13 cellular contexts compared by ENCODE assay signal in the genomic region with DNA sequence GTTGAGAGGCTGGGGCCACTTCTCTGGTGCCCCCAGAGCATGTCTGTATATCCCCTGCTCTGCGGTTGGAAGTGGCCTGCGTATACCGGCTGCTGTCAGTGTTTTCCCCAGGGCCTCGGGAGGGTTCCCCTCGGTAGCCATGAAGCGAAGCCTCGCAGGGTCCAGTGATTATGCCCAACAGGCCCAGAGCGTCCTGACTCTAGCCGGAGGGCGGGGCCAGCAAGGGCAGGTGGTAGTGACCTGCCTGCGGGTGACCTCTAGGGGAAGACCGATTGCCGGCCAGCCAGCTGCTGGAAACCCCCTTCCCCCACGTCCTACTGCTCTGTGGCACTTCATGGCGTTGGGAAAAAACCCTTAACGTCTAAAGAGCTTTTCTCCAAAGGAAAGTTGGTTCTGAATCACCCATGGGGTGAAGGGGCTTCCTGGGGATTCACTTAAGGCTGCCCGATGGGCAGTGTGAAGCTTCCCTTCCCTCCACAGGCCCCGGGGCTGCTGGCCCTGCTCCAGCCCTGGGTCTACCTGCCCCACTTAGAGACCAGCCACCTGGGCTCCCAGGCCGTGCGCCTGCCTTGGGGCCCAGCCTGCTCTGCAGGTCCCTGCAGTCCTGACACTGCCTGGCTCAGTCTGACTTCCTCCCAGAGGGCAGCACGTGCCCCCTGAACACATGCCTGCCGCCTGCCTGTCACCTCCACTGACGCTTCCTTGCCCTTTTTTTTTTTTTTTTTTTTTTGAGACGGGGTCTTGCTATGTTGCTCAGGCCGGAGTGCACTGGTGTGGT.
DNase-seq lines count a peak whose midpoint lies in the region; ATAC-seq, FAIRE-seq and TF ChIP-seq lines count a peak whose summit lies in the region.
"Had no signal": no experiment of that assay in that cellular context is flagged by ENCODE, and none has a peak within 500 bp of the region (broad histone marks: within the 10 kb centered on the region; RNA-seq: fewer than 3 reads in every experiment).

No MANE protein-coding gene starts in this region.

- peaks cover 2% of the 10 kb centered on the region for H4K20me1 ChIP-seq in osteoblast (ENCODE audit: insufficient read depth, low read length)

- H3K79me2 ChIP-seq in osteoblast (ENCODE audit: insufficient read depth, low read length): no peaks in the 10 kb centered on the region

- no peaks in the 10 kb centered on the region for H3K36me3 ChIP-seq in osteoblast (ENCODE audit: insufficient read depth, low read length)

- H3K36me3 Mint-ChIP-seq in T-helper 2 cell treated with Interferon-gamma antibody and Interleukin-4, amounts not matched to agents 5 μg/mL and 100 μg/mL, for 36 hours (ENCODE audit: low read depth): peaks cover 20% of the 10 kb centered on the region
- peaks cover 10% of the 10 kb centered on the region for H3K36me3 Mint-ChIP-seq in IgD-negative memory B cell

- H2AFZ ChIP-seq in osteoblast (ENCODE audit: low read length): no peak overlapping the region

- H3K27ac Mint-ChIP-seq in T-helper 2 cell treated with Interferon-gamma antibody and Interleukin-4, amounts not matched to agents 5 μg/mL and 100 μg/mL, for 36 hours: peak overlapping the region; percentile 65
- H3K27ac Mint-ChIP-seq in IgD-negative memory B cell: peak overlapping the region in 2 of 3 donors; percentile 76 to 87
- H3K27ac Mint-ChIP-seq: type B pancreatic cell had no signal

- H3K4me2 ChIP-seq in osteoblast (ENCODE audit: insufficient read depth, low read length): no peak overlapping the region

- peak; percentile 54 for ATAC-seq in GM21825 (IDR thresholded peaks at IDR 0.05; ENCODE audit: unreplicated experiment)

- no peak for FAIRE-seq in urothelium cell line (lab: Jason Lieb, UNC)
- FAIRE-seq: colon had no signal

- no peaks in the 10 kb centered on the region for H3K27me3 Mint-ChIP-seq in T-helper 2 cell treated with Interferon-gamma antibody and Interleukin-4, amounts not matched to agents 5 μg/mL and 100 μg/mL, for 36 hours (ENCODE audit: low read depth)
- no peaks in the 10 kb centered on the region for H3K27me3 Mint-ChIP-seq in IgD-negative memory B cell
- H3K27me3 Mint-ChIP-seq: type B pancreatic cell had no signal

- H3K4me1 ChIP-seq in osteoblast (ENCODE audit: insufficient read depth, low read length): no peaks in the 10 kb centered on the region

- TF ChIP-seq CTCF in osteoblast (IDR thresholded peaks at IDR 0.05; ENCODE audit: extremely low read depth, low read depth, low read length): no peak

- H3K27ac ChIP-seq in osteoblast (ENCODE audit: low read depth, low read length): no peak overlapping the region

- peaks cover 30% of the 10 kb centered on the region for H3K4me1 Mint-ChIP-seq in T-helper 2 cell treated with Interferon-gamma antibody and Interleukin-4, amounts not matched to agents 5 μg/mL and 100 μg/mL, for 36 hours (ENCODE audit: low read depth)
- H3K4me1 Mint-ChIP-seq in IgD-negative memory B cell: peaks cover 17 to 30% (median 30%) of the 10 kb centered on the region in 3 donors

- no peaks in the 10 kb centered on the region for H3K27me3 ChIP-seq in osteoblast (ENCODE audit: insufficient read depth, low read length)

- no peak overlapping the region for H3K4me3 ChIP-seq in osteoblast (ENCODE audit: insufficient read depth, low read length)

- no peak for DNase-seq in T-helper 2 cell treated with Interferon-gamma antibody and Interleukin-4, amounts not matched to agents 5 μg/mL and 100 μg/mL, for 36 hours (ENCODE audit: low spot score)
- DNase-seq in T-helper 2 cell (no peak), osteoblast (ENCODE audit: insufficient read length, low spot score, missing footprints) (peak; percentile 60), NCI-H146 (lab: John Stamatoyannopoulos, UW) (no peak), DMS79 (lab: John Stamatoyannopoulos, UW) (no peak), urothelium cell line (ENCODE audit: low spot score) (no peak)
- DNase-seq: 8988T, GF-D8, NCI-H1694 had no signal

- H3K4me3 Mint-ChIP-seq in T-helper 2 cell treated with Interferon-gamma antibody and Interleukin-4, amounts not matched to agents 5 μg/mL and 100 μg/mL, for 36 hours: no peak overlapping the region
- H3K4me3 Mint-ChIP-seq in IgD-negative memory B cell: peak overlapping the region in 2 of 4 donors; percentile 60 to 63
- H3K4me3 Mint-ChIP-seq: type B pancreatic cell had no signal

- H3K9me3 Mint-ChIP-seq in T-helper 2 cell treated with Interferon-gamma antibody and Interleukin-4, amounts not matched to agents 5 μg/mL and 100 μg/mL, for 36 hours: no peaks in the 10 kb centered on the region
- no peaks in the 10 kb centered on the region for H3K9me3 Mint-ChIP-seq in IgD-negative memory B cell
- H3K9me3 Mint-ChIP-seq: type B pancreatic cell had no signal

- no peaks in the 10 kb centered on the region for H3K9me3 ChIP-seq in osteoblast (ENCODE audit: low read depth, low read length)
